Comparison of ENCODE assay signal across 12 cellular contexts in genomic region chr5:14172149-14172795, GRCh38. TPM values are rescaled to one million over a fixed set of nuclear protein-coding genes. Genes with fewer than 3 reads are reported as not detected.
DNase-seq lines count a peak whose midpoint lies in the region; ATAC-seq, FAIRE-seq and TF ChIP-seq lines count a peak whose summit lies in the region.
"Had no signal": no experiment of that assay in that cellular context is flagged by ENCODE, and none has a peak within 500 bp of the region (broad histone marks: within the 10 kb centered on the region; RNA-seq: fewer than 3 reads in every experiment).

No MANE protein-coding gene starts in this region.

- CTCF ChIA-PET in activated naive CD4-positive, alpha-beta T cell treated with anti-CD3 and anti-CD28 coated beads for 36 hours (lab: Charles Lee): interaction anchor here (0.7 kb wide), 1 partner anchor 93 kb away, joined by 3 read pairs; no protein-coding TSS in a partner anchor

- peak; percentile 47 for ATAC-seq in GM21381 (IDR thresholded peaks at IDR 0.05; ENCODE audit: unreplicated experiment)
- ATAC-seq in HG03175 (IDR thresholded peaks at IDR 0.05; ENCODE audit: unreplicated experiment): peak; percentile 54
- no peak for ATAC-seq in pancreas
- ATAC-seq: naive thymus-derived CD8-positive, alpha-beta T cell had no signal

- peaks cover 0 to 27% (median 0%) of the 10 kb centered on the region in 3 donors for H3K4me1 ChIP-seq in pancreas

- 82 to 84% methylated on average over 5 of the region's 5 CpGs for WGBS in pancreas, 2 donors

- no peaks in the 10 kb centered on the region for H3K36me3 Mint-ChIP-seq in endothelial cell (ENCODE audit: low read depth, unreplicated experiment)
- H3K36me3 Mint-ChIP-seq in activated naive CD4-positive, alpha-beta T cell treated with anti-CD3 and anti-CD28 coated beads for 36 hours (ENCODE audit: low read depth): no peaks in the 10 kb centered on the region
- H3K36me3 Mint-ChIP-seq: naive thymus-derived CD8-positive, alpha-beta T cell had no signal

- peaks cover 5% of the 10 kb centered on the region for H3K27me3 Mint-ChIP-seq in endothelial cell (ENCODE audit: unreplicated experiment)
- peaks cover 29% of the 10 kb centered on the region for H3K27me3 Mint-ChIP-seq in activated naive CD4-positive, alpha-beta T cell treated with anti-CD3 and anti-CD28 coated beads for 36 hours (ENCODE audit: low read depth)

- no peak overlapping the region for H3K4me3 ChIP-seq in pancreas

- no peaks in the 10 kb centered on the region for H3K27me3 ChIP-seq in pancreas

- TF ChIP-seq CTCF in GM13976 (IDR thresholded peaks at IDR 0.05; ENCODE audit: borderline replicate concordance, control extremely low read depth, extremely low read depth, insufficient read depth, missing control alignments) (no peak), endothelial cell (IDR thresholded peaks at IDR 0.05; ENCODE audit: unreplicated experiment) (no peak), pancreas (IDR thresholded peaks at IDR 0.05) (no peak)

- peaks cover 64% of the 10 kb centered on the region for H3K4me1 Mint-ChIP-seq in endothelial cell (ENCODE audit: unreplicated experiment)
- no peaks in the 10 kb centered on the region for H3K4me1 Mint-ChIP-seq in activated naive CD4-positive, alpha-beta T cell treated with anti-CD3 and anti-CD28 coated beads for 36 hours (ENCODE audit: low read depth)

- in situ Hi-C loops in GM13976 (cut with MboI; ENCODE audit: low sequenced_read_pairs, unreplicated experiment): loop anchor here (25.0 kb wide), 1 partner anchor 490 kb away; the partner anchor contains the start of gene OTULIN

- no peak overlapping the region for H3K4me3 Mint-ChIP-seq in endothelial cell (ENCODE audit: unreplicated experiment)
- no peak overlapping the region for H3K4me3 Mint-ChIP-seq in activated naive CD4-positive, alpha-beta T cell treated with anti-CD3 and anti-CD28 coated beads for 36 hours

- no peak overlapping the region for H3K27ac ChIP-seq in pancreas
- H3K27ac ChIP-seq: epithelial cell of prostate had no signal

- intact Hi-C loops in activated naive CD4-positive, alpha-beta T cell treated with anti-CD3 and anti-CD28 coated beads for 36 hours (cut with micrococcal nuclease): no loop called here
- intact Hi-C loops in pancreas (cut with DNase I): no loop called here

- no peaks in the 10 kb centered on the region for H3K9me3 ChIP-seq in pancreas

- peak; percentile 52 for DNase-seq in GM13976 (ENCODE audit: low spot score)
- no peak for DNase-seq in endothelial cell (ENCODE audit: low spot score)
- DNase-seq in activated naive CD4-positive, alpha-beta T cell treated with anti-CD3 and anti-CD28 coated beads for 36 hours: no peak
- no peak for DNase-seq in NCI-H1092 (lab: John Stamatoyannopoulos, UW)
- DNase-seq in NCI-H146 treated with DMSO at 0.1 percent for 48 hours (lab: John Stamatoyannopoulos, UW; ENCODE audit: unreplicated experiment): no peak
- no peak for DNase-seq in pancreas
- DNase-seq: activated CD8-positive, alpha-beta memory T cell treated with anti-CD3 and anti-CD28 coated beads, Interleukin-2, amount 50 U/mL, for 48 hours; naive thymus-derived CD8-positive, alpha-beta T cell; NCI-H2227 treated with DMSO at 0.1 percent for 48 hours had no signal

- no peaks in the 10 kb centered on the region for H3K36me3 ChIP-seq in pancreas

- no peak for FAIRE-seq in pancreas (lab: Jason Lieb, UNC)

- peak overlapping the region; percentile 68 for H3K27ac Mint-ChIP-seq in endothelial cell (ENCODE audit: unreplicated experiment)
- H3K27ac Mint-ChIP-seq in activated naive CD4-positive, alpha-beta T cell treated with anti-CD3 and anti-CD28 coated beads for 36 hours: no peak overlapping the region

- no peaks in the 10 kb centered on the region for H3K9me3 Mint-ChIP-seq in endothelial cell (ENCODE audit: unreplicated experiment)
- no peaks in the 10 kb centered on the region for H3K9me3 Mint-ChIP-seq in activated naive CD4-positive, alpha-beta T cell treated with anti-CD3 and anti-CD28 coated beads for 36 hours
- H3K9me3 Mint-ChIP-seq: naive thymus-derived CD8-positive, alpha-beta T cell had no signal

RNA-seq across cellular contexts. Expression of gene TRIO, which starts 29.1 kb away (rescaled TPM):
- total RNA-seq in endothelial cell (ENCODE audit: unreplicated experiment) (229 TPM), pancreas (10 to 100 TPM; 27.3 to 82.5 (median 34.1) TPM)
- 1 to 10 TPM; 3.6 to 4.6 TPM for total RNA-seq in activated naive CD4-positive, alpha-beta T cell treated with anti-CD3 and anti-CD28 coated beads for 36 hours
- 10 to 100 TPM; 39.9 to 44.5 TPM for polyA plus RNA-seq in pancreas

Comparison
In these comparisons a context has a peak if more than half of its experiments do, and no peak if none do; other contexts are left out.
1. ATAC-seq: peak in GM21381 (single experiment) and HG03175 (single experiment); none in pancreas (0 of 4).
2. RNA of gene TRIO, which starts 29.1 kb away (total RNA-seq): 229 TPM in endothelial cell (single experiment) and 27.3 to 82.5 TPM in pancreas; 3.6 to 4.6 TPM in activated naive CD4-positive, alpha-beta T cell treated with anti-CD3 and anti-CD28 coated beads for 36 hours; every median in the first group is over 4 times any median in the second.